ENCODE assay signal across 8 cellular contexts in the genomic region with DNA sequence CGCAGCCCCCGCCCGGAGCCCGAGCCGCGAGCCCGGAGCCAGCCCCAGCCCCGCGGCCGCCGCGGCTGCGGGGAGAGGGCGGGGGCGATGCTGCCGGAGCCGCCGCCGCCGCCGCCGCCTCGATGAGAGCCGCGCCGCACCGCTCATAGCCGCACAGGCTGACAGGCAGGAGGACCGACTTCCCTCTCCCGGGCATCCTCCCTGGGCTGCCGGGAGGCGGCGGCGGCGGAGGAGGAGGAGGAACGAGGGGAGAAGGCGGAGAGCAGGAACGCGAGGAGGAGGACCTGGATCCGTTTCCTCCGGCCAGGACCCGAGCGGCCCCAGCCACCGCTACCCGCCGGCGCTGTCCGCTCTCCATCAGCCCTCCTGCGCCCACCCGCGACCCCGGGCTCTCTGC. TPM values are rescaled to one million over a fixed set of nuclear protein-coding genes. Genes with fewer than 3 reads are reported as not detected.
A peak's percentile ranks its signal among the peaks of the same experiment; 100 is the strongest.
DNase-seq lines count a peak whose midpoint lies in the region; ATAC-seq and TF ChIP-seq lines count a peak whose summit lies in the region.

No MANE protein-coding gene starts in this region.

- H3K79me2 ChIP-seq in osteoblast (ENCODE audit: insufficient read depth, low read length): no peaks in the 10 kb centered on the region

- DNase-seq in ELR (ENCODE audit: low read depth) (peak; percentile 59), fibroblast of villous mesenchyme (ENCODE audit: low read depth) (peak; percentile 29), osteoblast (ENCODE audit: insufficient read length, low spot score, missing footprints) (peak; percentile 97), UCSD-AML1 (lab: John Stamatoyannopoulos, UW; ENCODE audit: unreplicated experiment) (no peak), putamen (ENCODE audit: low spot score) (no peak)

- no peaks in the 10 kb centered on the region for H3K36me3 ChIP-seq in osteoblast (ENCODE audit: insufficient read depth, low read length)

- no peak overlapping the region for H3K27ac ChIP-seq in osteoblast (ENCODE audit: low read depth, low read length)

- H2AFZ ChIP-seq in osteoblast (ENCODE audit: low read length): peak overlapping the region; percentile 72

- H3K4me2 ChIP-seq in osteoblast (ENCODE audit: insufficient read depth, low read length): peak overlapping the region; percentile 67

- H4K20me1 ChIP-seq in osteoblast (ENCODE audit: insufficient read depth, low read length): peaks cover 9% of the 10 kb centered on the region

- TF ChIP-seq CTCF in WI38 (IDR thresholded peaks at IDR 0.05; ENCODE audit: low read depth, low read length) (no peak), fibroblast of villous mesenchyme (IDR thresholded peaks at IDR 0.05; ENCODE audit: insufficient read depth, low read depth, low read length) (no peak), osteoblast (IDR thresholded peaks at IDR 0.05; ENCODE audit: extremely low read depth, low read depth, low read length) (no peak)

- H3K4me3 ChIP-seq in WI38 (ENCODE audit: low read depth, low read length) (peak overlapping the region; percentile 83), fibroblast of villous mesenchyme (ENCODE audit: low read depth, low read length) (peak overlapping the region; percentile 59), osteoblast (ENCODE audit: insufficient read depth, low read length) (peak overlapping the region; percentile 70)

- peaks cover 22% of the 10 kb centered on the region for H3K27me3 ChIP-seq in osteoblast (ENCODE audit: insufficient read depth, low read length)

- ATAC-seq in GM19468 (IDR thresholded peaks at IDR 0.05; ENCODE audit: extremely low read depth, unreplicated experiment) (peak; percentile 2), HG03460 (IDR thresholded peaks at IDR 0.05; ENCODE audit: unreplicated experiment) (peak; percentile 24)

- H3K4me1 ChIP-seq in osteoblast (ENCODE audit: insufficient read depth, low read length): peaks cover 14% of the 10 kb centered on the region

- H3K9me3 ChIP-seq in osteoblast (ENCODE audit: low read depth, low read length): no peaks in the 10 kb centered on the region

RNA-seq across cellular contexts. Expression of gene KLHL29, which starts 0.4 kb away (rescaled TPM):
- total RNA-seq in fibroblast of villous mesenchyme: 10.6 and 14.7 TPM in 2 replicates
- 1.5 and 3.3 TPM in 2 replicates for total RNA-seq in osteoblast

Comparison
In these comparisons a context has a peak if more than half of its experiments do, and no peak if none do; other contexts are left out.
1. DNase-seq: peak in ELR (single experiment), fibroblast of villous mesenchyme (single experiment) and osteoblast (single experiment); none in UCSD-AML1 (single experiment) and putamen (single experiment).
2. Peak in every context shown above with its lines, with median percentiles within 50 percentile points of each other: H3K4me3 ChIP-seq.